In the genomic region with DNA sequence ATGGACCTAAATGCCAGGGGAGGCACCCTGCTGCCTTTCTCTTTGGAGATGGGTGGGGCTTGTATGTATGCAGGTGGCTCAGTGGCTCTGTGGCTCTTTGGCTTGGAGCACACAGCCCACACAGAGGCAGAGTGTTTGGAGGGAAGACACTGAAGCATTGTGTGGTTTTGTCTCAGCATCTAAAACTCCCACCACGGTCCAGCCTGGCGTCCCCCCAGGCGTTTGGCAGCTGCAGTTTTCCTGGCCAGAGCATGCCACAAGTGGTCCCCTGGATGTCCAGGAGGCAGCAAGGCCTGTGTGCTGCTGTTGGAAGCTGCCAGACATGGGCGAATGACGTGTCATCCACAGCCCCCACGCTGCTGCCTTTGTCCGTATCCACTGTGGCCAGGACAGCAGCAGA, we compare ENCODE assay signal across 20 cellular contexts. TPM values are rescaled to one million over a fixed set of nuclear protein-coding genes. Genes with fewer than 3 reads are reported as not detected.
"Had no signal": no experiment of that assay in that cellular context is flagged by ENCODE, and none has a peak within 500 bp of the region (broad histone marks: within the 10 kb centered on the region; RNA-seq: fewer than 3 reads in every experiment).

No MANE protein-coding gene starts in this region.

- H3K4me3 ChIP-seq: body of pancreas had no signal

- H3K27ac ChIP-seq: body of pancreas had no signal

- H3K27ac Mint-ChIP-seq: activated naive CD4-positive, alpha-beta T cell treated with anti-CD3 and anti-CD28 coated beads, Interleukin-2, amount 10 ng/mL, durations not matched to agents 7 days and 5 days; activated T-helper 2 cell treated with anti-CD3 and anti-CD28 coated beads, Interferon-gamma antibody, Interleukin-2, Interleukin-4, amounts not matched to agents 10 μg/mL and 5 μg/mL and 100 μg/mL, durations not matched to agents 14 hours and 24 hours and 36 hours; dendritic cell treated with granulocyte-macrophage colony-stimulating factor and Interleukin-4, amounts not matched to agents 40 ng/mL and 50 ng/mL, for 4 days; endodermal cell; natural killer cell treated with Interleukin-12 subunit alpha and Interleukin-12 subunit beta and Interleukin-15 and Interleukin-18, amount 100 ng/mL, for 72 hours; stimulated activated memory B cell treated with anti-CD40 and anti-IgM and Interleukin-4, amounts not matched to agents 10 μg/mL and 1 μg/mL and 100 μg/mL, for 72 hours; T-helper 17 cell; type B pancreatic cell; WTC11 had no signal

- H3K4me1 Mint-ChIP-seq: activated naive CD4-positive, alpha-beta T cell treated with anti-CD3 and anti-CD28 coated beads, Interleukin-2, amount 10 ng/mL, durations not matched to agents 7 days and 5 days; central memory CD8-positive, alpha-beta T cell; endodermal cell; stimulated activated memory B cell treated with anti-CD40 and anti-IgM and Interleukin-4, amounts not matched to agents 10 μg/mL and 1 μg/mL and 100 μg/mL, for 72 hours; T-helper 17 cell had no signal

- H3K36me3 Mint-ChIP-seq: activated naive CD4-positive, alpha-beta T cell treated with anti-CD3 and anti-CD28 coated beads, Interleukin-2, amount 10 ng/mL, durations not matched to agents 7 days and 5 days; natural killer cell treated with Interleukin-12 subunit alpha and Interleukin-12 subunit beta and Interleukin-15 and Interleukin-18, amount 100 ng/mL, for 72 hours; stimulated activated memory B cell treated with anti-CD40 and anti-IgM and Interleukin-4, amounts not matched to agents 10 μg/mL and 1 μg/mL and 100 μg/mL, for 72 hours; type B pancreatic cell; WTC11 had no signal

- H3K9me3 Mint-ChIP-seq: activated naive CD4-positive, alpha-beta T cell treated with anti-CD3 and anti-CD28 coated beads, Interleukin-2, amount 10 ng/mL, durations not matched to agents 7 days and 5 days; activated T-helper 2 cell treated with anti-CD3 and anti-CD28 coated beads, Interferon-gamma antibody, Interleukin-2, Interleukin-4, amounts not matched to agents 10 μg/mL and 5 μg/mL and 100 μg/mL, durations not matched to agents 14 hours and 24 hours and 36 hours; central memory CD8-positive, alpha-beta T cell; dendritic cell treated with granulocyte-macrophage colony-stimulating factor and Interleukin-4, amounts not matched to agents 40 ng/mL and 50 ng/mL, for 4 days; natural killer cell treated with Interleukin-12 subunit alpha and Interleukin-12 subunit beta and Interleukin-15 and Interleukin-18, amount 100 ng/mL, for 72 hours; type B pancreatic cell had no signal

- H3K9ac ChIP-seq: SK-N-SH had no signal

- H3K4me2 ChIP-seq: SK-N-SH had no signal

- DNase-seq: activated CD4-positive, alpha-beta T cell treated with anti-CD3 and anti-CD28 coated beads for 48 hours; activated naive CD4-positive, alpha-beta T cell treated with anti-CD3 and anti-CD28 coated beads, Interleukin-2, amount 10 ng/mL, durations not matched to agents 7 days and 5 days; body of pancreas; endodermal cell; erythroblast; mammary epithelial cell; SK-N-SH; T-helper 17 cell had no signal

- H3K9me3 ChIP-seq: SK-N-SH had no signal

- H3K27me3 ChIP-seq: body of pancreas had no signal

- FAIRE-seq: islet of Langerhans had no signal

- H3K4me3 Mint-ChIP-seq: activated naive CD4-positive, alpha-beta T cell treated with anti-CD3 and anti-CD28 coated beads, Interleukin-2, amount 10 ng/mL, durations not matched to agents 7 days and 5 days; central memory CD8-positive, alpha-beta T cell; dendritic cell treated with granulocyte-macrophage colony-stimulating factor and Interleukin-4, amounts not matched to agents 40 ng/mL and 50 ng/mL, for 4 days; endodermal cell; natural killer cell treated with Interleukin-12 subunit alpha and Interleukin-12 subunit beta and Interleukin-15 and Interleukin-18, amount 100 ng/mL, for 72 hours; stimulated activated memory B cell treated with anti-CD40 and anti-IgM and Interleukin-4, amounts not matched to agents 10 μg/mL and 1 μg/mL and 100 μg/mL, for 72 hours; T-helper 17 cell; type B pancreatic cell; WTC11 had no signal

RNA-seq across cellular contexts. Expression of gene PSAPL1, which starts 32.2 kb away (rescaled TPM):
- total RNA-seq: activated T-helper 2 cell treated with anti-CD3 and anti-CD28 coated beads, Interferon-gamma antibody, Interleukin-2, Interleukin-4, amounts not matched to agents 10 μg/mL and 5 μg/mL and 100 μg/mL, durations not matched to agents 14 hours and 24 hours and 36 hours; left lobe of liver; natural killer cell treated with Interleukin-12 subunit alpha and Interleukin-12 subunit beta and Interleukin-15 and Interleukin-18, amount 100 ng/mL, for 72 hours; osteocyte; renal cortical epithelial cell; subcutaneous adipose tissue; T-helper 17 cell; WTC11 had no signal
